8 cellular contexts compared by ENCODE assay signal in genomic region chr17:76670708-76671122, GRCh38. TPM values are rescaled to one million over a fixed set of nuclear protein-coding genes. Genes with fewer than 3 reads are reported as not detected.
DNase-seq lines count a peak whose midpoint lies in the region; ATAC-seq and TF ChIP-seq lines count a peak whose summit lies in the region.

No MANE protein-coding gene starts in this region.

- H3K27me3 ChIP-seq in SJSA1 (replicated peaks) (no peaks in the 10 kb centered on the region), foreskin keratinocyte (no peaks in the 10 kb centered on the region), skeletal muscle satellite cell (ENCODE audit: control insufficient read depth, insufficient read depth, low read length) (peaks cover 2% of the 10 kb centered on the region)

- no peak overlapping the region for H3K4me2 ChIP-seq in skeletal muscle satellite cell (ENCODE audit: low read length)

- H3K36me3 ChIP-seq in SJSA1, result peaks cover 16% of the 10 kb centered on the region
- peaks cover 7% of the 10 kb centered on the region for H3K36me3 ChIP-seq in skeletal muscle satellite cell (ENCODE audit: insufficient read depth, low read length)

- peak; percentile 43 for DNase-seq in DMS79 treated with DMSO at 0.1 percent for 48 hours (lab: John Stamatoyannopoulos, UW)
- no peak for DNase-seq in DMS79 (lab: John Stamatoyannopoulos, UW)
- no peak for DNase-seq in SJSA1 (ENCODE audit: low read depth in 1 of 2, low spot score in 2 of 2)
- DNase-seq in foreskin keratinocyte, result peak; percentile 4 to 28
- no peak for DNase-seq in NCI-H2196 treated with DMSO at 0.1 percent for 48 hours (lab: John Stamatoyannopoulos, UW; ENCODE audit: unreplicated experiment)
- no peak for DNase-seq in cerebellar nuclear complex (lab: John Stamatoyannopoulos, UW)
- no peak for DNase-seq in mucosa of gallbladder (ENCODE audit: low spot score)

- no peak for TF ChIP-seq CTCF in foreskin keratinocyte (conservative IDR thresholded peaks at IDR 0.05)

- ATAC-seq in foreskin keratinocyte, result no peak

- H3K4me1 ChIP-seq in SJSA1 (replicated peaks) (peaks cover 66% of the 10 kb centered on the region), foreskin keratinocyte (peaks cover 29% of the 10 kb centered on the region), skeletal muscle satellite cell (ENCODE audit: control insufficient read depth, insufficient read depth, low read length) (peaks cover 23% of the 10 kb centered on the region)

- H3K9ac ChIP-seq in skeletal muscle satellite cell (ENCODE audit: low read depth, low read length), result no peak overlapping the region

- no peak overlapping the region for H3K4me3 ChIP-seq in SJSA1
- peak overlapping the region; percentile 64 for H3K4me3 ChIP-seq in skeletal muscle satellite cell (ENCODE audit: low read length)

- H3K27ac ChIP-seq in SJSA1, result peak overlapping the region; percentile 2; the same call in 1 of the 2 replicates
- H3K27ac ChIP-seq in foreskin keratinocyte, result no peak overlapping the region

- H3K9me3 ChIP-seq in SJSA1 (replicated peaks), result no peaks in the 10 kb centered on the region
- no peaks in the 10 kb centered on the region for H3K9me3 ChIP-seq in skeletal muscle satellite cell (replicated peaks; ENCODE audit: low read length)

RNA-seq across cellular contexts. Expression of gene ST6GALNAC1, which starts 27.2 kb away (rescaled TPM):
- not detected in 2 replicates for total RNA-seq in SJSA1 (2014; rRNA removed; shearing (Covaris generic))
- total RNA-seq in foreskin keratinocyte, result 0.14 TPM in 2 replicates
- polyA plus RNA-seq in foreskin keratinocyte, result 0.29 and 0.33 TPM in 2 replicates
- not detected in 2 replicates for total RNA-seq in skeletal muscle satellite cell (2012; rRNA removed)
- total RNA-seq in mucosa of gallbladder, result 61.0 TPM

RNA-seq across cellular contexts. Expression of gene MXRA7, which starts 40.0 kb away (rescaled TPM):
- total RNA-seq in SJSA1 (2014; rRNA removed; shearing (Covaris generic)), result 362 and 546 TPM in 2 replicates
- total RNA-seq in foreskin keratinocyte (57.8 and 81.5 TPM in 2 replicates), mucosa of gallbladder (217 TPM)
- 57.1 and 62.8 TPM in 2 replicates for polyA plus RNA-seq in foreskin keratinocyte
- 186 and 268 TPM in 2 replicates for total RNA-seq in skeletal muscle satellite cell (2012; rRNA removed)

RNA-seq across cellular contexts. Expression of gene JMJD6, which starts 55.7 kb away (rescaled TPM):
- total RNA-seq in SJSA1 (2014; rRNA removed; shearing (Covaris generic)), result 48.4 and 97.4 TPM in 2 replicates
- total RNA-seq in foreskin keratinocyte (26.1 and 31.0 TPM in 2 replicates), mucosa of gallbladder (34.4 TPM)
- polyA plus RNA-seq in foreskin keratinocyte, result 27.3 and 32.3 TPM in 2 replicates
- 21.0 and 22.7 TPM in 2 replicates for total RNA-seq in skeletal muscle satellite cell (2012; rRNA removed)

RNA-seq across cellular contexts. Expression of gene METTL23, which starts 55.9 kb away (rescaled TPM):
- total RNA-seq in SJSA1 (2014; rRNA removed; shearing (Covaris generic)), result 52.3 and 59.4 TPM in 2 replicates
- total RNA-seq in foreskin keratinocyte (28.7 and 29.3 TPM in 2 replicates), mucosa of gallbladder (35.0 TPM)
- 35.8 and 37.8 TPM in 2 replicates for polyA plus RNA-seq in foreskin keratinocyte
- 25.1 and 32.2 TPM in 2 replicates for total RNA-seq in skeletal muscle satellite cell (2012; rRNA removed)

Comparison
In these comparisons a context has a peak if more than half of its experiments do, and no peak if none do; other contexts are left out.
1. DNase-seq: peak in DMS79 treated with DMSO at 0.1 percent for 48 hours (single experiment) and foreskin keratinocyte (2 of 2); none in DMS79 (single experiment), SJSA1 (0 of 2), NCI-H2196 treated with DMSO at 0.1 percent for 48 hours (single experiment), cerebellar nuclear complex (0 of 2) and mucosa of gallbladder (single experiment).
2. RNA of gene ST6GALNAC1, which starts 27.2 kb away (total RNA-seq): 61.0 TPM in mucosa of gallbladder (single experiment); 0.14 TPM in foreskin keratinocyte and not detected in SJSA1; every median in the first group is over 10 times any median in the second.